ENCODE assay signal across 14 cellular contexts in genomic region chr1:201172999-201173610, GRCh38. TPM values are rescaled to one million over a fixed set of nuclear protein-coding genes. Genes with fewer than 3 reads are reported as not detected.
DNase-seq lines count a peak whose midpoint lies in the region; ATAC-seq and TF ChIP-seq lines count a peak whose summit lies in the region.
"Had no signal": no experiment of that assay in that cellular context is flagged by ENCODE, and none has a peak within 500 bp of the region (broad histone marks: within the 10 kb centered on the region; RNA-seq: fewer than 3 reads in every experiment).

No MANE protein-coding gene starts in this region.

- no peak overlapping the region for H3K4me3 Mint-ChIP-seq in GM23338
- H3K4me3 Mint-ChIP-seq: T-helper 2 cell treated with Interferon-gamma antibody and Interleukin-4, amounts not matched to agents 5 μg/mL and 100 μg/mL, for 36 hours had no signal

- H3K9me3 ChIP-seq in SJCRH30 (replicated peaks) (no peaks in the 10 kb centered on the region), lower lobe of right lung (no peaks in the 10 kb centered on the region)
- H3K9me3 ChIP-seq: right atrium auricular region had no signal

- peaks cover 24% of the 10 kb centered on the region for H3K4me1 Mint-ChIP-seq in GM23338

- no peaks in the 10 kb centered on the region for H3K79me2 ChIP-seq in GM23338 (replicated peaks; ENCODE audit: insufficient read depth)

- H2AFZ ChIP-seq in GM23338, result 0 out of 2 replicates have a peak overlapping the region, but pooled peaks have one; percentile 52

- intact Hi-C loops in lower lobe of right lung (cut with DNase I), result no loop called here

- TF ChIP-seq CTCF in GM23338 (conservative IDR thresholded peaks at IDR 0.05; ENCODE audit: low read depth in 2 of 2), result no peak
- no peak for TF ChIP-seq CTCF in fibroblast of villous mesenchyme (IDR thresholded peaks at IDR 0.05; ENCODE audit: insufficient read depth, low read depth, low read length)
- no peak for TF ChIP-seq CTCF in lower lobe of right lung (IDR thresholded peaks at IDR 0.05)

- H3K9me2 ChIP-seq in GM23338 (ENCODE audit: insufficient read depth), result no peaks in the 10 kb centered on the region

- H3K27me3 ChIP-seq in GM23338 (ENCODE audit: insufficient read depth), result peaks cover 9% of the 10 kb centered on the region; the same call in 1 of the 2 replicates
- no peaks in the 10 kb centered on the region for H3K27me3 ChIP-seq in SJCRH30
- H3K27me3 ChIP-seq in lower lobe of right lung (ENCODE audit: low read depth), result no peaks in the 10 kb centered on the region
- H3K27me3 ChIP-seq: right atrium auricular region had no signal

- H3K36me3 ChIP-seq in GM23338 (ENCODE audit: insufficient read depth), result no peaks in the 10 kb centered on the region
- H3K36me3 ChIP-seq in SJCRH30, result no peaks in the 10 kb centered on the region
- H3K36me3 ChIP-seq in lower lobe of right lung, result no peaks in the 10 kb centered on the region
- H3K36me3 ChIP-seq: right atrium auricular region had no signal

- 0 out of 2 replicates have a peak, but pooled peaks cover 5% of the 10 kb centered on the region for H3F3A ChIP-seq in GM23338 (replicated peaks; ENCODE audit: low read depth)

- no peaks in the 10 kb centered on the region for H4K20me1 ChIP-seq in GM23338 (replicated peaks; ENCODE audit: insufficient read depth)

- no peak overlapping the region for H3K27ac Mint-ChIP-seq in GM23338
- H3K27ac Mint-ChIP-seq: T-helper 2 cell treated with Interferon-gamma antibody and Interleukin-4, amounts not matched to agents 5 μg/mL and 100 μg/mL, for 36 hours had no signal

- H3K27ac ChIP-seq in GM23338 (ENCODE audit: low read depth) (no peak overlapping the region), SJCRH30 (no peak overlapping the region), lower lobe of right lung (no peak overlapping the region)

- ATAC-seq in GM23338 (no peak), lower lobe of right lung (no peak)

- H3K4me2 ChIP-seq in GM23338, result no peak overlapping the region

- no peaks in the 10 kb centered on the region for H3K9me3 Mint-ChIP-seq in GM23338
- H3K9me3 Mint-ChIP-seq: T-helper 2 cell treated with Interferon-gamma antibody and Interleukin-4, amounts not matched to agents 5 μg/mL and 100 μg/mL, for 36 hours had no signal

- peak; percentile 22 for DNase-seq in CD1c-positive myeloid dendritic cell (ENCODE audit: extremely low spot score)
- DNase-seq in GM23338 (ENCODE audit: low spot score), result no peak
- peak; percentile 58 to 61 for DNase-seq in SJCRH30
- peak; percentile 39 for DNase-seq in fibroblast of villous mesenchyme (ENCODE audit: low read depth)
- no peak for DNase-seq in NCI-H187 (lab: John Stamatoyannopoulos, UW)
- no peak for DNase-seq in cerebellar nuclear complex (lab: John Stamatoyannopoulos, UW)
- DNase-seq in NCI-H82 treated with DMSO at 0.1 percent for 48 hours (lab: John Stamatoyannopoulos, UW; ENCODE audit: unreplicated experiment), result no peak
- DNase-seq in lower lobe of right lung, result no peak
- DNase-seq: anterior cingulate cortex, NCI-H2029 had no signal

- no peaks in the 10 kb centered on the region for H3K36me3 Mint-ChIP-seq in GM23338 (ENCODE audit: low read depth)

- H3K27me3 Mint-ChIP-seq in GM23338 (ENCODE audit: insufficient read depth, low read depth, poor library complexity), result peaks cover 2% of the 10 kb centered on the region

- H3K4me3 ChIP-seq in GM23338 (no peak overlapping the region), SJCRH30 (no peak overlapping the region), fibroblast of villous mesenchyme (ENCODE audit: low read depth, low read length) (no peak overlapping the region), lower lobe of right lung (no peak overlapping the region)
- H3K4me3 ChIP-seq: right atrium auricular region had no signal

- H3K4me1 ChIP-seq in GM23338 (ENCODE audit: insufficient read depth), result peaks cover 22% of the 10 kb centered on the region
- H3K4me1 ChIP-seq in SJCRH30, result peaks cover 35% of the 10 kb centered on the region
- H3K4me1 ChIP-seq in lower lobe of right lung, result peaks cover 14% of the 10 kb centered on the region

TF ChIP-seq in GM23338, 12 proteins besides CTCF, POLR2A, EP300 and RAD21 (continues in another document):
- TF ChIP-seq JUNB (IDR thresholded peaks at IDR 0.05; ENCODE audit: unreplicated experiment) (no peak), STAT1 (IDR thresholded peaks at IDR 0.05; ENCODE audit: unreplicated experiment) (no peak), EZH2 (IDR thresholded peaks at IDR 0.05; ENCODE audit: low read depth, unreplicated experiment) (no peak), REST (IDR thresholded peaks at IDR 0.05; ENCODE audit: unreplicated experiment) (no peak), ETS1 (IDR thresholded peaks at IDR 0.05) (no peak), CREB1 (CRISPR knock-in tag; IDR thresholded peaks at IDR 0.05; ENCODE audit: low read depth) (no peak), NANOG (IDR thresholded peaks at IDR 0.05; ENCODE audit: borderline replicate concordance) (no peak), ZNF331 (CRISPR knock-in tag; IDR thresholded peaks at IDR 0.05; ENCODE audit: low read depth) (no peak), ZNF114 (CRISPR knock-in tag; IDR thresholded peaks at IDR 0.05) (no peak), EZH2phosphoT487 (IDR thresholded peaks at IDR 0.05; ENCODE audit: unreplicated experiment) (no peak), POLR2AphosphoS5 (IDR thresholded peaks at IDR 0.05; ENCODE audit: low read depth) (no peak)

RNA-seq across cellular contexts. Expression of gene IGFN1, which starts 17.5 kb away (rescaled TPM):
- not detected in 2 replicates for total RNA-seq in GM23338 (2014; rRNA removed; shearing (Covaris generic))
- not detected in 2 replicates for polyA plus RNA-seq in GM23338 (2016; fragmentation: Nextera tagmentation; extraction: Ambion mirVana)
- not detected in 2 replicates for total RNA-seq in SJCRH30 (2014; rRNA removed; shearing (Covaris generic))
- total RNA-seq in fibroblast of villous mesenchyme, result under 0.01 TPM in 2 replicates
- total RNA-seq in lower lobe of right lung, result 0.18 TPM
- total RNA-seq: endothelial cell of umbilical vein, OCI-LY7, right atrium auricular region had no signal
- polyA plus RNA-seq: endothelial cell of umbilical vein had no signal

RNA-seq across cellular contexts. Expression of gene TMEM9, which starts 18.8 kb away (rescaled TPM):
- total RNA-seq in GM23338 (2014; rRNA removed; shearing (Covaris generic)), result 109 and 147 TPM in 2 replicates
- 71.1 and 78.6 TPM in 2 replicates for polyA plus RNA-seq in GM23338 (2016; fragmentation: Nextera tagmentation; extraction: Ambion mirVana)
- 83.5 and 87.4 TPM in 2 replicates for total RNA-seq in SJCRH30 (2014; rRNA removed; shearing (Covaris generic))
- total RNA-seq in fibroblast of villous mesenchyme (41.2 and 52.2 TPM in 2 replicates), lower lobe of right lung (47.9 TPM)

RNA-seq across cellular contexts. Expression of gene ASCL5, which starts 46.1 kb away (rescaled TPM):
- total RNA-seq in GM23338 (2014; rRNA removed; shearing (Covaris generic)), result 0.54 TPM in 1 of 2 replicates, not detected in the other
- not detected in 2 replicates for polyA plus RNA-seq in GM23338 (2016; fragmentation: Nextera tagmentation; extraction: Ambion mirVana)
- total RNA-seq in SJCRH30 (2014; rRNA removed; shearing (Covaris generic)), result not detected in 2 replicates
- not detected in 2 replicates for total RNA-seq in fibroblast of villous mesenchyme
- not detected for total RNA-seq in lower lobe of right lung
- total RNA-seq: endothelial cell of umbilical vein, OCI-LY7, right atrium auricular region had no signal
- polyA plus RNA-seq: endothelial cell of umbilical vein had no signal

Comparison
In these comparisons a context has a peak if more than half of its experiments do, and no peak if none do; other contexts are left out.
1. DNase-seq: peak in CD1c-positive myeloid dendritic cell (single experiment), SJCRH30 (2 of 2) and fibroblast of villous mesenchyme (single experiment); none in GM23338 (single experiment), NCI-H187 (0 of 2), cerebellar nuclear complex (0 of 2), NCI-H82 treated with DMSO at 0.1 percent for 48 hours (single experiment) and lower lobe of right lung (single experiment).